8 cellular contexts compared by ENCODE assay signal in genomic region chrX:107629533-107629909, GRCh38. TPM values are rescaled to one million over a fixed set of nuclear protein-coding genes. Genes with fewer than 3 reads are reported as not detected.
DNase-seq lines count a peak whose midpoint lies in the region; ATAC-seq and TF ChIP-seq lines count a peak whose summit lies in the region.

No MANE protein-coding gene starts in this region.

- no peaks in the 10 kb centered on the region for H3K27me3 ChIP-seq in mucosa of rectum (ENCODE audit: control insufficient read depth in 2 of 2, insufficient read depth in 2 of 2, low read length in 2 of 2)

- no peak overlapping the region for H3K9ac ChIP-seq in mucosa of rectum (ENCODE audit: low read depth in 1 of 2, low read length in 2 of 2)

- peaks cover 9% of the 10 kb centered on the region for H3K9me3 Mint-ChIP-seq in chondrocyte (ENCODE audit: low read depth)

- H3K36me3 ChIP-seq in mucosa of rectum (ENCODE audit: control insufficient read depth in 2 of 2, insufficient read depth in 2 of 2, low read length in 2 of 2): no peaks in the 10 kb centered on the region

- H3K27me3 Mint-ChIP-seq in chondrocyte (ENCODE audit: low read depth): no peaks in the 10 kb centered on the region

- no peak overlapping the region for H3K27ac Mint-ChIP-seq in chondrocyte (ENCODE audit: unreplicated experiment)

- H3K36me3 Mint-ChIP-seq in chondrocyte (ENCODE audit: low read depth): no peaks in the 10 kb centered on the region

- H3K4me3 Mint-ChIP-seq in chondrocyte (ENCODE audit: unreplicated experiment): peak overlapping the region; percentile 82

- TF ChIP-seq CTCF in 22Rv1 (IDR thresholded peaks at IDR 0.05) (peak; percentile 25; the same call in 1 of the 2 replicates), chondrocyte (IDR thresholded peaks at IDR 0.05) (peak; percentile 71)

- H3K9me3 ChIP-seq in mucosa of rectum (ENCODE audit: control insufficient read depth in 2 of 2, low read length in 2 of 2): no peaks in the 10 kb centered on the region

- H3K4me1 ChIP-seq in mucosa of rectum (ENCODE audit: control insufficient read depth in 2 of 2, insufficient read depth in 2 of 2, low read length in 2 of 2): no peaks in the 10 kb centered on the region

- H3K27ac ChIP-seq in 22Rv1 (peak overlapping the region; percentile 86; the same call in 1 of the 2 replicates), mucosa of rectum (ENCODE audit: low read depth in 2 of 2, low read length in 2 of 2) (no peak overlapping the region)

- DNase-seq in EL: peak; percentile 34
- DNase-seq in NCI-H69 (lab: John Stamatoyannopoulos, UW): peak; percentile 52
- no peak for DNase-seq in chondrocyte (ENCODE audit: low spot score)
- DNase-seq in SHP77 treated with DMSO at 0.1 percent for 48 hours (lab: John Stamatoyannopoulos, UW): no peak

- H3K4me3 ChIP-seq in mucosa of rectum (ENCODE audit: low read length in 2 of 2): peak overlapping the region; percentile 73 to 80

- peaks cover 26% of the 10 kb centered on the region for H3K4me1 Mint-ChIP-seq in chondrocyte (ENCODE audit: low read depth)

- no peak for ATAC-seq in HG02870 (IDR thresholded peaks at IDR 0.05; ENCODE audit: unreplicated experiment)
- no peak for ATAC-seq in HG02763 (IDR thresholded peaks at IDR 0.05; ENCODE audit: unreplicated experiment)

RNA-seq across cellular contexts. Expression of gene PRPS1, which starts 1.2 kb away (rescaled TPM):
- 30.5 to 40.6 TPM (median 31.6 TPM) in 3 replicates for total RNA-seq in chondrocyte

Comparison
In these comparisons a context has a peak if more than half of its experiments do, and no peak if none do; other contexts are left out.
1. DNase-seq: peak in EL (single experiment) and NCI-H69 (single experiment); none in chondrocyte (single experiment) and SHP77 treated with DMSO at 0.1 percent for 48 hours (single experiment).